ENCODE assay signal across 24 cellular contexts in the genomic region with DNA sequence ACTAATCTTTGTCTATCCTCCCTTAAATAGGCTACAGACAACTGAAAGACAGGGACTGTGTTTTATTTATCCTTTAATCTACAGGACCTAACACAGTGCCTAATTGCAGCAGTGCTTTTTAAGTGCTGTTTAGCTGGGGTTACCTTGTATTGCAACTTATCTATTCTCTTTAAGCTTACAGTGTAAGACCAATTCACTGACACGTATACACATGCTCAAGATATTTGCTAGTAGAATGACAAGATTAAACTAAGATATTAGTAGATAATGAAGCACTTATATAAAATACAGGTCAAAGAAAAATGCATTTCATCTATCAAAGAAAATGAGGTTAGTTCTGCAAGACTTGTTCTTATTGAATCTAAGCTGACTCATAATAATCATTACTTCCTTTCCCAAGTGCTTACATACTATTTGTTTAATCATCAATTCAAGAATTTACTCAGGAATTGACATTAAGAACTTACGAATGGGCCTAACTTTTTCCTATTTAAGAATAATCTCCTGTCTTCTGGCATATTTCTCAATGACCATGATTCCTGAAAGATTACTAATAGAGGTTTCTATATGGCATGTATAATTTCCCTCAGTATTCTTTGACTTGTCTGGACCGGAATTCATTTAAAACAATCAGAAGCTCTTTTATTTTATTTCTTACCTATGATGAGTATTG.
DNase-seq lines count a peak whose midpoint lies in the region; ATAC-seq and TF ChIP-seq lines count a peak whose summit lies in the region.
"Had no signal": no experiment of that assay in that cellular context is flagged by ENCODE, and none has a peak within 500 bp of the region (broad histone marks: within the 10 kb centered on the region; RNA-seq: fewer than 3 reads in every experiment).

No MANE protein-coding gene starts in this region.

- POLR2A ChIA-PET in A673 (lab: Charles Lee; ENCODE audit: low non-redundant PET) = no interaction called here
- POLR2A ChIA-PET in CD4-positive, alpha-beta T cell (lab: Charles Lee) = interaction anchor here (1.4 kb wide), 1 partner anchor 16 kb away, joined by 3 read pairs; no protein-coding TSS in a partner anchor

- peak overlapping the region; percentile 77 for H3K27ac Mint-ChIP-seq in HFFc6
- H3K27ac Mint-ChIP-seq in CD4-positive, alpha-beta T cell = no peak overlapping the region
- H3K27ac Mint-ChIP-seq: activated CD4-positive, alpha-beta T cell treated with anti-CD3 and anti-CD28 coated beads for 36 hours; naive thymus-derived CD4-positive, alpha-beta T cell; T-cell had no signal

- H2AFZ ChIP-seq in smooth muscle cell (ENCODE audit: low read depth) = no peak overlapping the region

- H3K79me2 ChIP-seq in smooth muscle cell (ENCODE audit: low read depth) = no peaks in the 10 kb centered on the region

- H3K9ac ChIP-seq in adipocyte (ENCODE audit: low read length) (no peak overlapping the region), smooth muscle cell (ENCODE audit: low read depth) (no peak overlapping the region)

- H3K4me1 Mint-ChIP-seq in HFFc6 (ENCODE audit: low read depth) = peaks cover 69% of the 10 kb centered on the region
- H3K4me1 Mint-ChIP-seq in CD4-positive, alpha-beta T cell (ENCODE audit: low read depth) = no peaks in the 10 kb centered on the region
- H3K4me1 Mint-ChIP-seq: activated CD4-positive, alpha-beta T cell treated with anti-CD3 and anti-CD28 coated beads for 36 hours; naive thymus-derived CD4-positive, alpha-beta T cell; T-cell had no signal

- H3K9me3 ChIP-seq in A673 (ENCODE audit: low read depth, low read length, poor library complexity, severe bottlenecking) = no peaks in the 10 kb centered on the region
- H3K9me3 ChIP-seq in adipocyte (ENCODE audit: control insufficient read depth, low read length) = no peaks in the 10 kb centered on the region
- no peaks in the 10 kb centered on the region for H3K9me3 ChIP-seq in CD4-positive, alpha-beta T cell (ENCODE audit: control insufficient read depth, low read length)
- no peaks in the 10 kb centered on the region for H3K9me3 ChIP-seq in smooth muscle cell (replicated peaks; ENCODE audit: low read depth)

- DNase-seq in A673 (ENCODE audit: low spot score) (peak; percentile 46), HFFc6 (peak; percentile 31), adipocyte (ENCODE audit: low read depth) (peak; percentile 29), fibroblast of the aortic adventitia (ENCODE audit: low read depth) (peak; percentile 37), Right ventricle myocardium inferior (ENCODE audit: missing footprints) (no peak), smooth muscle cell (lab: John Stamatoyannopoulos, UW; ENCODE audit: unreplicated experiment) (no peak)
- DNase-seq in CD4-positive, alpha-beta T cell = no peak
- DNase-seq: activated CD4-positive, alpha-beta T cell treated with anti-CD3 and anti-CD28 coated beads for 36 hours; activated CD8-positive, alpha-beta memory T cell treated with anti-CD3 and anti-CD28 coated beads for 24 hours; activated naive CD4-positive, alpha-beta T cell; activated T-cell treated with anti-CD3 and anti-CD28 coated beads, Interleukin-2, amount 50 U/mL, for 4 hours; central memory CD4-positive, alpha-beta T cell; erythroblast; Karpas-422; naive thymus-derived CD4-positive, alpha-beta T cell; NCI-H1694 treated with DMSO at 0.1 percent for 48 hours; NCI-H2227 treated with DMSO at 0.1 percent for 48 hours; NCI-H774; SHP77 treated with DMSO at 0.1 percent for 48 hours; T-cell had no signal

- H3K4me2 ChIP-seq in smooth muscle cell = no peak overlapping the region

- H3K27me3 ChIP-seq in A673 (replicated peaks; ENCODE audit: insufficient read depth, low read depth, low read length, poor library complexity) (no peaks in the 10 kb centered on the region), adipocyte (replicated peaks; ENCODE audit: control insufficient read depth, insufficient read depth, low read length) (no peaks in the 10 kb centered on the region), smooth muscle cell (ENCODE audit: low read depth) (no peaks in the 10 kb centered on the region)
- H3K27me3 ChIP-seq in CD4-positive, alpha-beta T cell (ENCODE audit: control insufficient read depth, insufficient read depth, low read length) = no peaks in the 10 kb centered on the region

- ATAC-seq in GM18517 (IDR thresholded peaks at IDR 0.05; ENCODE audit: unreplicated experiment) (no peak), Right ventricle myocardium inferior (no peak)
- no peak for ATAC-seq in CD4-positive, alpha-beta T cell (ENCODE audit: poor library complexity)
- ATAC-seq: activated CD4-positive, alpha-beta T cell treated with anti-CD3 and anti-CD28 coated beads for 36 hours; activated T-cell treated with anti-CD3 and anti-CD28 coated beads, Interleukin-2, amount 50 U/mL, for 4 hours; HCT116; left lobe of liver; naive thymus-derived CD4-positive, alpha-beta T cell; sciatic nerve; T-cell had no signal

- no peaks in the 10 kb centered on the region for H3K9me3 Mint-ChIP-seq in HFFc6
- H3K9me3 Mint-ChIP-seq in CD4-positive, alpha-beta T cell = no peaks in the 10 kb centered on the region
- H3K9me3 Mint-ChIP-seq: activated T-cell treated with anti-CD3 and anti-CD28 coated beads, Interleukin-2, amount 50 U/mL, for 4 hours; naive thymus-derived CD4-positive, alpha-beta T cell; T-cell had no signal

- H3K27me3 Mint-ChIP-seq in HFFc6 (ENCODE audit: insufficient read depth) = no peaks in the 10 kb centered on the region
- H3K27me3 Mint-ChIP-seq in CD4-positive, alpha-beta T cell = no peaks in the 10 kb centered on the region
- H3K27me3 Mint-ChIP-seq: activated CD4-positive, alpha-beta T cell treated with anti-CD3 and anti-CD28 coated beads for 36 hours; naive thymus-derived CD4-positive, alpha-beta T cell; T-cell had no signal

- TF ChIP-seq CTCF in A673 (conservative IDR thresholded peaks at IDR 0.05; ENCODE audit: low read depth, low read length) = no peak
- no peak for TF ChIP-seq CTCF in HFFc6 (IDR thresholded peaks at IDR 0.05)
- no peak for TF ChIP-seq CTCF in fibroblast of the aortic adventitia (IDR thresholded peaks at IDR 0.05; ENCODE audit: insufficient read depth, low read length)
- TF ChIP-seq CTCF in CD4-positive, alpha-beta T cell (IDR thresholded peaks at IDR 0.05) = no peak
- TF ChIP-seq CTCF in smooth muscle cell (IDR thresholded peaks at IDR 0.05; ENCODE audit: borderline replicate concordance, insufficient read depth, poor library complexity, severe bottlenecking) = no peak

- WGBS in smooth muscle cell (ENCODE audit: low lambda C conversion rate) = 60% methylated on average over 3 of the region's 3 CpGs

- intact Hi-C loops in A673 (cut with micrococcal nuclease; ENCODE audit: unreplicated experiment) (no loop called here), Right ventricle myocardium inferior (cut with DNase I) (no loop called here)
- intact Hi-C loops in CD4-positive, alpha-beta T cell (cut with DNase I, micrococcal nuclease) = no loop called here

- no peaks in the 10 kb centered on the region for H3K36me3 Mint-ChIP-seq in HFFc6 (ENCODE audit: low read depth)
- H3K36me3 Mint-ChIP-seq in CD4-positive, alpha-beta T cell (ENCODE audit: low read depth) = no peaks in the 10 kb centered on the region
- H3K36me3 Mint-ChIP-seq: T-cell had no signal

- H3K27ac ChIP-seq in A673 (ENCODE audit: low read depth, low read length, poor library complexity, severe bottlenecking) (no peak overlapping the region), smooth muscle cell (ENCODE audit: low read depth) (no peak overlapping the region)
- no peak overlapping the region for H3K27ac ChIP-seq in CD4-positive, alpha-beta T cell (ENCODE audit: low read depth, low read length)

- H3K36me3 ChIP-seq in A673 (ENCODE audit: insufficient read depth, low read length, poor library complexity, severe bottlenecking) = no peaks in the 10 kb centered on the region
- no peaks in the 10 kb centered on the region for H3K36me3 ChIP-seq in adipocyte (ENCODE audit: control insufficient read depth, insufficient read depth, low read length, severe bottlenecking)
- H3K36me3 ChIP-seq in smooth muscle cell (ENCODE audit: low read depth) = no peaks in the 10 kb centered on the region

- CTCF ChIA-PET in A673 (lab: Charles Lee) = interaction anchor here (0.6 kb wide), 1 partner anchor 76 kb away, joined by 3 read pairs; no protein-coding TSS in a partner anchor
- CTCF ChIA-PET in CD4-positive, alpha-beta T cell (lab: Charles Lee) = no interaction called here

- H3F3A ChIP-seq in smooth muscle cell (ENCODE audit: low read depth) = no peaks in the 10 kb centered on the region

- no peaks in the 10 kb centered on the region for H4K20me1 ChIP-seq in smooth muscle cell (ENCODE audit: low read depth)

- peak overlapping the region; percentile 46 for H3K4me3 Mint-ChIP-seq in HFFc6
- no peak overlapping the region for H3K4me3 Mint-ChIP-seq in CD4-positive, alpha-beta T cell
- H3K4me3 Mint-ChIP-seq: activated CD4-positive, alpha-beta T cell treated with anti-CD3 and anti-CD28 coated beads for 36 hours; activated T-cell treated with anti-CD3 and anti-CD28 coated beads, Interleukin-2, amount 50 U/mL, for 4 hours; naive thymus-derived CD4-positive, alpha-beta T cell; T-cell had no signal

- no TSS peak for BruUV-seq in A673 (replicated peaks; lab: Mats Ljungman, UMichigan)

- H3K4me3 ChIP-seq in A673 (ENCODE audit: low read depth, low read length, poor library complexity, severe bottlenecking) (no peak overlapping the region), adipocyte (ENCODE audit: low read length) (no peak overlapping the region), fibroblast of the aortic adventitia (ENCODE audit: low read depth, low read length) (no peak overlapping the region), smooth muscle cell (no peak overlapping the region)

- H3K4me1 ChIP-seq in A673 (ENCODE audit: insufficient read depth, low read length, poor library complexity, severe bottlenecking) (peaks cover 4% of the 10 kb centered on the region), adipocyte (ENCODE audit: control insufficient read depth, insufficient read depth, low read length) (peaks cover 20% of the 10 kb centered on the region), smooth muscle cell (ENCODE audit: low read depth) (no peaks in the 10 kb centered on the region)

Comparison
In these comparisons a context has a peak if more than half of its experiments do, and no peak if none do; other contexts are left out.
1. DNase-seq: peak in A673 (single experiment), HFFc6 (single experiment), adipocyte (single experiment) and fibroblast of the aortic adventitia (single experiment); none in CD4-positive, alpha-beta T cell (0 of 10), Right ventricle myocardium inferior (single experiment) and smooth muscle cell (single experiment).